16 cellular contexts compared by ENCODE assay signal in genomic region chr17:56172517-56172982, GRCh38. TPM values are rescaled to one million over a fixed set of nuclear protein-coding genes. Genes with fewer than 3 reads are reported as not detected.
DNase-seq lines count a peak whose midpoint lies in the region; ATAC-seq and TF ChIP-seq lines count a peak whose summit lies in the region.
"Had no signal": no experiment of that assay in that cellular context is flagged by ENCODE, and none has a peak within 500 bp of the region (broad histone marks: within the 10 kb centered on the region; RNA-seq: fewer than 3 reads in every experiment).

No MANE protein-coding gene starts in this region.

- H2BK5ac ChIP-seq in trophoblast cell (ENCODE audit: low read depth, low read length, poor library complexity): no peak overlapping the region

- intact Hi-C loops in esophagus muscularis mucosa (cut with DNase I): no loop called here

- POLR2A ChIA-PET in HEK293T (lab: Yijun Ruan, JAX): no interaction called here

- peak overlapping the region in 3 of 4 donors; percentile 13 to 26 (median 19) for H3K27ac ChIP-seq in esophagus muscularis mucosa (replicated peaks in 1 of 4)
- H3K27ac ChIP-seq in trophoblast cell (ENCODE audit: low read depth, low read length): no peak overlapping the region

- H2BK12ac ChIP-seq in trophoblast cell (ENCODE audit: low read length): no peak overlapping the region

- no peak overlapping the region for H2BK120ac ChIP-seq in trophoblast cell (ENCODE audit: insufficient read depth, low read length, poor library complexity)

- H3K4me1 ChIP-seq in esophagus muscularis mucosa (peaks cover 3 to 61% (median 45%) of the 10 kb centered on the region in 4 donors), trophoblast cell (ENCODE audit: control insufficient read depth in 1 of 2, insufficient read depth in 2 of 2, low read length in 2 of 2) (peaks cover 30 to 31% of the 10 kb centered on the region in 2 experiments)

- no peak overlapping the region for H2AFZ ChIP-seq in trophoblast cell (ENCODE audit: insufficient read depth, low read length, poor library complexity)

- H3K4me2 ChIP-seq in trophoblast cell (ENCODE audit: low read length): no peak overlapping the region

- H3K79me2 ChIP-seq in trophoblast cell (ENCODE audit: control insufficient read depth, insufficient read depth, low read length, poor library complexity): no peaks in the 10 kb centered on the region

- no peak overlapping the region for H3K9ac ChIP-seq in trophoblast cell (ENCODE audit: low read length)

- TF ChIP-seq POLR2A in esophagus muscularis mucosa (IDR thresholded peaks at IDR 0.05; ENCODE audit: low read depth): no peak

- H2AK5ac ChIP-seq in trophoblast cell (ENCODE audit: low read length): no peak overlapping the region

- TF ChIP-seq EP300 in esophagus muscularis mucosa (IDR thresholded peaks at IDR 0.05): no peak

- no peaks in the 10 kb centered on the region for H3K36me3 ChIP-seq in esophagus muscularis mucosa
- H3K36me3 ChIP-seq in trophoblast cell (ENCODE audit: control insufficient read depth in 1 of 2, insufficient read depth in 2 of 2, low read length in 2 of 2): no peaks in the 10 kb centered on the region

- H3K27me3 ChIP-seq in esophagus muscularis mucosa (no peaks in the 10 kb centered on the region), trophoblast cell (ENCODE audit: insufficient read depth, low read length) (no peaks in the 10 kb centered on the region)

- peak; percentile 55 for DNase-seq in EH (ENCODE audit: low read depth)
- peak; percentile 83 for DNase-seq in NCI-H187 treated with DMSO at 0.1 percent for 48 hours (lab: John Stamatoyannopoulos, UW)
- DNase-seq in esophagus muscularis mucosa (ENCODE audit: extremely low spot score): no peak
- DNase-seq in trophoblast cell: peak in 1 of 2 donors; percentile 37
- DNase-seq in occipital lobe (lab: John Stamatoyannopoulos, UW): no peak
- DNase-seq in HEK293T (ENCODE audit: extremely low spot score): no peak
- no peak for DNase-seq in activated CD8-positive, alpha-beta memory T cell treated with anti-CD3 and anti-CD28 coated beads, Interleukin-2, amount 50 U/mL, for 48 hours
- DNase-seq: activated CD4-positive, alpha-beta T cell treated with anti-CD3 and anti-CD28 coated beads for 48 hours; activated naive CD4-positive, alpha-beta T cell treated with anti-CD3 and anti-CD28 coated beads, Interleukin-2, amount 50 U/mL, for 16 hours; CD8-positive, alpha-beta memory T cell; dorsolateral prefrontal cortex; hippocampal formation; mucosa of descending colon; NCI-H2081 treated with DMSO at 0.1 percent for 48 hours; stimulated activated naive CD4-positive, alpha-beta T cell had no signal

- no peak overlapping the region for H3K4me3 ChIP-seq in esophagus muscularis mucosa
- no peak overlapping the region for H3K4me3 ChIP-seq in trophoblast cell (ENCODE audit: low read depth, low read length)
- H3K4me3 ChIP-seq: dorsolateral prefrontal cortex, mucosa of descending colon had no signal

- H3K23ac ChIP-seq in trophoblast cell (ENCODE audit: low read length): no peak overlapping the region

- no peak overlapping the region for H3K14ac ChIP-seq in trophoblast cell (ENCODE audit: low read length)

- peaks cover 6% of the 10 kb centered on the region for H3K79me1 ChIP-seq in trophoblast cell (ENCODE audit: low read length)

- no peak for TF ChIP-seq CTCF in esophagus muscularis mucosa (IDR thresholded peaks at IDR 0.05)

- 46% methylated on average over 5 of the region's 5 CpGs for whole genome bisulfite sequencing in esophagus muscularis mucosa
- WGBS in trophoblast cell (ENCODE audit: extremely low coverage, insufficient coverage, insufficient read length): no CpG with 5 or more reads among the region's 5 CpGs

- ATAC-seq in HG03378 (IDR thresholded peaks at IDR 0.05; ENCODE audit: unreplicated experiment): no peak
- ATAC-seq: mucosa of descending colon had no signal

- peak overlapping the region; percentile 20 for H4K91ac ChIP-seq in trophoblast cell (ENCODE audit: low read depth, low read length)

- no peak overlapping the region for H3K18ac ChIP-seq in trophoblast cell (ENCODE audit: low read length)

- H4K12ac ChIP-seq in trophoblast cell (ENCODE audit: low read depth, low read length): no peak overlapping the region

- H3K9me3 ChIP-seq in esophagus muscularis mucosa: no peaks in the 10 kb centered on the region
- peaks cover 2% of the 10 kb centered on the region for H3K9me3 ChIP-seq in trophoblast cell (ENCODE audit: insufficient read depth, low read depth, low read length)
- H3K9me3 ChIP-seq: mucosa of descending colon had no signal

- CTCF ChIA-PET in HEK293T (lab: Yijun Ruan, JAX): no interaction called here

- no peak overlapping the region for H3K4ac ChIP-seq in trophoblast cell (ENCODE audit: low read depth, low read length)

- no peak overlapping the region for H4K8ac ChIP-seq in trophoblast cell (ENCODE audit: low read depth, low read length)

TF ChIP-seq in HEK293T, 16 proteins besides CTCF, POLR2A, EP300 and RAD21:
- no peak for TF ChIP-seq TARDBP (IDR thresholded peaks at IDR 0.05)
- TF ChIP-seq SP1 (IDR thresholded peaks at IDR 0.05): no peak
- TF ChIP-seq PKNOX1 (IDR thresholded peaks at IDR 0.05): no peak
- no peak for TF ChIP-seq L3MBTL2 (conservative IDR thresholded peaks at IDR 0.05)
- TF ChIP-seq ELF4 (IDR thresholded peaks at IDR 0.05): no peak
- no peak for TF ChIP-seq NFRKB (IDR thresholded peaks at IDR 0.05)
- no peak for TF ChIP-seq FOXK2 (IDR thresholded peaks at IDR 0.05)
- no peak for TF ChIP-seq CTBP1 (IDR thresholded peaks at IDR 0.05; ENCODE audit: borderline replicate concordance)
- TF ChIP-seq FOXA1 (IDR thresholded peaks at IDR 0.05): no peak
- no peak for TF ChIP-seq BHLHE40 (IDR thresholded peaks at IDR 0.05; ENCODE audit: borderline replicate concordance)
- TF ChIP-seq SUZ12 (IDR thresholded peaks at IDR 0.05): no peak
- TF ChIP-seq LEF1 (IDR thresholded peaks at IDR 0.05; ENCODE audit: borderline replicate concordance): no peak
TF ChIP-seq in HEK293T: peak in this region for 0.

RNA-seq across cellular contexts. Expression of gene ANKFN1, which starts 19.3 kb away (rescaled TPM):
- total RNA-seq in esophagus muscularis mucosa (under 1 TPM in 1 of 4 donors, not detected in 3; 0.40 TPM), occipital lobe (4.4 TPM)
- 1.9 and 2.1 TPM in 2 replicates for polyA plus RNA-seq in trophoblast cell (2013)
- total RNA-seq: CD8-positive, alpha-beta memory T cell had no signal
- polyA plus RNA-seq: CD8-positive, alpha-beta memory T cell had no signal

Comparison
In these comparisons a context has a peak if more than half of its experiments do, and no peak if none do; other contexts are left out.
1. DNase-seq: peak in EH (single experiment) and NCI-H187 treated with DMSO at 0.1 percent for 48 hours (single experiment); none in esophagus muscularis mucosa (single experiment), occipital lobe (single experiment), HEK293T (single experiment) and activated CD8-positive, alpha-beta memory T cell treated with anti-CD3 and anti-CD28 coated beads, Interleukin-2, amount 50 U/mL, for 48 hours (single experiment).